In the genomic region with DNA sequence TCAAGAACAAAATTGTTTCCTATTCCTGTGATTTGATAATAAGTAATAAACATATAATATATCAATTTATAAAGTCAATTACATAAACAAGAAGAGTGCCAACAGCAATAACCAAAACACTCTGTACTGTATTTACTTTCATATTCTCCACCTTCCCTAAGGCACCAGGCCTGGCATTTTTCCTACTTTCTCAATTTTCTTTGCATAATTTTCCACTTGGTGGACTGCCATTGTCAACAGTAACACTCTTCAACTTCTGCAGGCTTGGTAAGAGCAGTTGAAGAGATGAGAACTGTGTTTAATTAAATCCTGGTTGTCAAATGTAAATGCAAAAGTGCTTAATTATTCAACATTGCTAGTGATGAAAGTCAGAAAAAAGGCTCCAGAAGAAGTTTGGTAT, we compare ENCODE assay signal across 29 cellular contexts.
DNase-seq lines count a peak whose midpoint lies in the region; ATAC-seq and TF ChIP-seq lines count a peak whose summit lies in the region.
"Had no signal": no experiment of that assay in that cellular context is flagged by ENCODE, and none has a peak within 500 bp of the region (broad histone marks: within the 10 kb centered on the region; RNA-seq: fewer than 3 reads in every experiment).

No MANE protein-coding gene starts in this region.

- H3K27ac ChIP-seq in spleen = no peak overlapping the region
- H3K27ac ChIP-seq: cardiac muscle cell, colonic mucosa, gastroesophageal sphincter, SJCRH30, VCaP had no signal

- TF ChIP-seq CTCF in LNCaP clone FGC (IDR thresholded peaks at IDR 0.05; ENCODE audit: control insufficient read depth, extremely low read depth, insufficient read depth) (no peak), fibroblast of mammary gland (conservative IDR thresholded peaks at IDR 0.05; ENCODE audit: control insufficient read depth, insufficient read depth, low read depth, low read length) (no peak), spleen (IDR thresholded peaks at IDR 0.05 in 8 of 11, conservative IDR thresholded peaks at IDR 0.05 in 3 of 11) (no peak)

- ATAC-seq in HG03460 (IDR thresholded peaks at IDR 0.05; ENCODE audit: unreplicated experiment) = no peak
- ATAC-seq: activated CD4-positive, alpha-beta T cell treated with anti-CD3 and anti-CD28 coated beads for 36 hours; activated T-helper 17 cell treated with anti-CD3 and anti-CD28 coated beads, Interleukin-2, amount 50 U/mL, for 72 hours; gastroesophageal sphincter; mucosa of descending colon; natural killer cell treated with Interleukin-12 subunit alpha and Interleukin-12 subunit beta and Interleukin-15 and Interleukin-18, amount 100 ng/mL, for 72 hours had no signal

- DNase-seq in LNCaP clone FGC (ENCODE audit: low read depth) (peak; percentile 0), adipocyte (ENCODE audit: low read depth) (peak; percentile 80), fibroblast of mammary gland (ENCODE audit: low read depth) (peak; percentile 6), stromal cell of bone marrow (ENCODE audit: low read depth) (peak; percentile 73), spleen (no peak), HPDE6-E6E7 (ENCODE audit: extremely low spot score) (no peak)
- DNase-seq: activated CD4-positive, alpha-beta T cell treated with anti-CD3 and anti-CD28 coated beads for 36 hours; C1 segment of cervical spinal cord; colonic mucosa; effector memory CD4-positive, alpha-beta T cell; erythroblast; GOT3; hippocampal formation; IMR-90; mucosa of descending colon; NCI-H1694; NCI-H526 treated with DMSO at 0.1 percent for 48 hours; occipital lobe; SJCRH30; stimulated activated CD4-positive, alpha-beta T cell treated with anti-CD3 and anti-CD28 coated beads, Interleukin-15, amount 100 ng/mL, for 24 hours; stimulated activated CD4-positive, alpha-beta T cell treated with anti-CD3 and anti-CD28 coated beads, Interleukin-4, amount 100 ng/mL, for 4 hours; T1000; trophoblast cell had no signal

- no peaks in the 10 kb centered on the region for H3K27me3 ChIP-seq in adipocyte (replicated peaks; ENCODE audit: control insufficient read depth, insufficient read depth, low read length)
- no peaks in the 10 kb centered on the region for H3K27me3 ChIP-seq in spleen (replicated peaks in 1 of 7)
- H3K27me3 ChIP-seq: cardiac muscle cell, colonic mucosa, gastroesophageal sphincter, SJCRH30 had no signal

- H3K4me3 ChIP-seq in LNCaP clone FGC (ENCODE audit: low read depth, low read length) = no peak overlapping the region
- no peak overlapping the region for H3K4me3 ChIP-seq in adipocyte (ENCODE audit: low read length)
- H3K4me3 ChIP-seq in fibroblast of mammary gland (ENCODE audit: control insufficient read depth, low read depth, low read length) = no peak overlapping the region
- no peak overlapping the region for H3K4me3 ChIP-seq in spleen
- H3K4me3 ChIP-seq: cardiac muscle cell, colonic mucosa, gastroesophageal sphincter, mucosa of descending colon, SJCRH30 had no signal

- H3K9ac ChIP-seq in adipocyte (ENCODE audit: low read length) = no peak overlapping the region

- H3K4me1 ChIP-seq in adipocyte (ENCODE audit: control insufficient read depth, insufficient read depth, low read length) (peaks cover 10% of the 10 kb centered on the region), spleen (no peaks in the 10 kb centered on the region)
- H3K4me1 ChIP-seq: colonic mucosa, gastroesophageal sphincter, SJCRH30 had no signal

- no peaks in the 10 kb centered on the region for H3K36me3 ChIP-seq in adipocyte (ENCODE audit: control insufficient read depth, insufficient read depth, low read length, severe bottlenecking)
- H3K36me3 ChIP-seq in spleen = no peaks in the 10 kb centered on the region
- H3K36me3 ChIP-seq: cardiac muscle cell, colonic mucosa, gastroesophageal sphincter, SJCRH30 had no signal

- H3K9me3 ChIP-seq in adipocyte (ENCODE audit: control insufficient read depth, low read length) = no peaks in the 10 kb centered on the region
- H3K9me3 ChIP-seq in spleen = no peaks in the 10 kb centered on the region
- H3K9me3 ChIP-seq: colonic mucosa, gastroesophageal sphincter, mucosa of descending colon, SJCRH30 had no signal

- intact Hi-C loops in spleen (cut with DNase I; ENCODE audit: low total_unique reads) = no loop called here

- TF ChIP-seq POLR2A in spleen (IDR thresholded peaks at IDR 0.05) = no peak

Comparison
In these comparisons a context has a peak if more than half of its experiments do, and no peak if none do; other contexts are left out.
1. DNase-seq: peak in LNCaP clone FGC (single experiment), adipocyte (single experiment), fibroblast of mammary gland (single experiment) and stromal cell of bone marrow (single experiment); none in spleen (single experiment) and HPDE6-E6E7 (single experiment).